In the genomic region with DNA sequence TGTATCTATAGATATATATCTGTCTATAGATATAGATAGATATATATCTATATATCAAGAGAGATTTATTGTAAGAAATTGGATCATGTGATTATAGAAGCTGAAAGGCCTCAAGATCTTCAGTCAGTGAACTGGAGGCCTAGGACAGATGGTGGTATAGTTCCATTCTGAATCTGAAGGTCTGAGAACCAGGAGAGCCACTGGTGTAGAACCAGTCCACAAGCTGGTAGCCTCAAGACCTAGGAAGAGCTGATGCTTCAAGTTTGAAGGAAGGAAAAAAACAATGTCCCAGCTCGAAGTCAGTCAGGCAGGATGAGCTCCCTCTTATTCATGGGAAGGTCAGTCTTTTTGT, we compare ENCODE assay signal across 12 cellular contexts.
DNase-seq lines count a peak whose midpoint lies in the region; ATAC-seq and TF ChIP-seq lines count a peak whose summit lies in the region.
"Had no signal": no experiment of that assay in that cellular context is flagged by ENCODE, and none has a peak within 500 bp of the region (broad histone marks: within the 10 kb centered on the region; RNA-seq: fewer than 3 reads in every experiment).

No MANE protein-coding gene starts in this region.

- no peak overlapping the region for H2BK15ac ChIP-seq in mesenchymal stem cell (ENCODE audit: low read depth, poor library complexity, severe bottlenecking)

- H3K4me1 ChIP-seq in mesenchymal stem cell (ENCODE audit: control insufficient read depth, insufficient read depth, low read depth, low read length): peaks cover 4% of the 10 kb centered on the region
- no peaks in the 10 kb centered on the region for H3K4me1 ChIP-seq in gastroesophageal sphincter
- H3K4me1 ChIP-seq: pancreas had no signal

- H3K14ac ChIP-seq in mesenchymal stem cell (ENCODE audit: low read length in 2 of 2): no peak overlapping the region

- H2BK12ac ChIP-seq in mesenchymal stem cell (ENCODE audit: low read length in 2 of 2): no peak overlapping the region

- ATAC-seq in GM19043 (IDR thresholded peaks at IDR 0.05; ENCODE audit: low read depth, unreplicated experiment) (peak; percentile 74), GM21619 (IDR thresholded peaks at IDR 0.05; ENCODE audit: unreplicated experiment) (peak; percentile 62), HG03108 (IDR thresholded peaks at IDR 0.05; ENCODE audit: unreplicated experiment) (peak; percentile 68), gastroesophageal sphincter (no peak)
- ATAC-seq: pancreas had no signal

- H3K18ac ChIP-seq in mesenchymal stem cell (ENCODE audit: low read depth in 1 of 2, low read length in 2 of 2): no peak overlapping the region

- no peak overlapping the region for H2BK120ac ChIP-seq in mesenchymal stem cell (ENCODE audit: low read depth, low read length)

- H3K27me3 ChIP-seq in mesenchymal stem cell (ENCODE audit: control insufficient read depth in 1 of 2, insufficient read depth in 1 of 2, low read length in 2 of 2) (no peaks in the 10 kb centered on the region), gastroesophageal sphincter (no peaks in the 10 kb centered on the region)
- H3K27me3 ChIP-seq: hepatocyte, pancreas had no signal

- no peaks in the 10 kb centered on the region for H3K79me1 ChIP-seq in mesenchymal stem cell (replicated peaks; ENCODE audit: low read length, poor library complexity, severe bottlenecking)

- H3K36me3 ChIP-seq in mesenchymal stem cell (ENCODE audit: control insufficient read depth in 1 of 2, insufficient read depth in 2 of 2, low read depth in 1 of 2, low read length in 2 of 2) (no peaks in the 10 kb centered on the region), gastroesophageal sphincter (no peaks in the 10 kb centered on the region)
- H3K36me3 ChIP-seq: pancreas had no signal

- H3K4me3 ChIP-seq in mesenchymal stem cell (ENCODE audit: insufficient read depth in 1 of 2, low read depth in 1 of 2, low read length in 2 of 2): no peak overlapping the region
- no peak overlapping the region for H3K4me3 ChIP-seq in gastroesophageal sphincter
- H3K4me3 ChIP-seq: hepatocyte, pancreas had no signal

- TF ChIP-seq POLR2A in gastroesophageal sphincter (IDR thresholded peaks at IDR 0.05): no peak

- intact Hi-C loops in head of caudate nucleus (cut with DNase I): no loop called here

- H4K91ac ChIP-seq in mesenchymal stem cell (ENCODE audit: low read length): no peak overlapping the region

- 92% methylated on average over 1 of the region's 1 CpG for WGBS in mesenchymal stem cell
- WGBS in gastroesophageal sphincter (ENCODE audit: low coverage in 1 of 2), 2 donors: 71% methylated on average over 1 of the region's 1 CpG; no CpG with 5 or more reads in 1 of the 2 donors

- no peak overlapping the region for H3K23ac ChIP-seq in mesenchymal stem cell (ENCODE audit: low read length in 2 of 2)

- peak overlapping the region; percentile 36 for H2AK5ac ChIP-seq in mesenchymal stem cell (ENCODE audit: low read length, severe bottlenecking)

- no peak overlapping the region for H3K27ac ChIP-seq in mesenchymal stem cell (ENCODE audit: low read length, poor library complexity, severe bottlenecking)
- no peak overlapping the region for H3K27ac ChIP-seq in gastroesophageal sphincter
- H3K27ac ChIP-seq: hepatocyte, pancreas had no signal

- no peak overlapping the region for H2AFZ ChIP-seq in mesenchymal stem cell (ENCODE audit: low read depth, low read length)
- H2AFZ ChIP-seq: hepatocyte had no signal

- DNase-seq in mesenchymal stem cell (no peak), head of caudate nucleus (no peak), NCI-H128 (lab: John Stamatoyannopoulos, UW; ENCODE audit: unreplicated experiment) (no peak)
- DNase-seq: activated T-cell treated with anti-CD3 and anti-CD28 coated beads, Interleukin-2, amount 50 U/mL, for 48 hours; CD8-positive, alpha-beta memory T cell; NCI-H2171 treated with DMSO at 0.1 percent for 48 hours; pancreas had no signal

- no peak overlapping the region for H3K4me2 ChIP-seq in mesenchymal stem cell (ENCODE audit: low read length, poor library complexity, severe bottlenecking)
- H3K4me2 ChIP-seq: hepatocyte had no signal

- H2BK5ac ChIP-seq in mesenchymal stem cell (ENCODE audit: low read depth, low read length, poor library complexity, severe bottlenecking): no peak overlapping the region

- no peak overlapping the region for H4K8ac ChIP-seq in mesenchymal stem cell (ENCODE audit: low read length)

- no peak overlapping the region for H3K4ac ChIP-seq in mesenchymal stem cell (ENCODE audit: low read depth in 1 of 2, low read length in 2 of 2)

- TF ChIP-seq EP300 in gastroesophageal sphincter (IDR thresholded peaks at IDR 0.05): no peak

- H3K9me3 ChIP-seq in mesenchymal stem cell (ENCODE audit: control insufficient read depth, low read length) (no peaks in the 10 kb centered on the region), gastroesophageal sphincter (no peaks in the 10 kb centered on the region)
- H3K9me3 ChIP-seq: pancreas had no signal

- TF ChIP-seq CTCF in gastroesophageal sphincter (IDR thresholded peaks at IDR 0.05): no peak

- H3K9ac ChIP-seq in mesenchymal stem cell (ENCODE audit: low read length): no peak overlapping the region
